12 cellular contexts compared by ENCODE assay signal in genomic region chr15:75720297-75720696, GRCh38. TPM values are rescaled to one million over a fixed set of nuclear protein-coding genes. Genes with fewer than 3 reads are reported as not detected.
DNase-seq lines count a peak whose midpoint lies in the region; ATAC-seq and TF ChIP-seq lines count a peak whose summit lies in the region.
"Had no signal": no experiment of that assay in that cellular context is flagged by ENCODE, and none has a peak within 500 bp of the region (broad histone marks: within the 10 kb centered on the region; RNA-seq: fewer than 3 reads in every experiment).

No MANE protein-coding gene starts in this region.

- intact Hi-C loops in Right ventricle myocardium superior (cut with DNase I), result no loop called here
- intact Hi-C loops in left cardiac atrium (cut with DNase I), result loop anchor here in 1 of 2 donors (5.0 kb wide), 1 partner anchor 38 kb away; no protein-coding TSS in a partner anchor
- intact Hi-C loops in HCT116 (cut with micrococcal nuclease), result loop anchor here (10.0 kb wide), 1 partner anchor 415 kb away; no protein-coding TSS in a partner anchor
- intact Hi-C loops in sigmoid colon (cut with DNase I), result no loop called here

- H3K4me2 ChIP-seq in HCT116 (ENCODE audit: low read length), result peak overlapping the region; percentile 38; the same call in 1 of the 2 replicates

- H3K4me1 ChIP-seq in HCT116 (ENCODE audit: control insufficient read depth in 1 of 2, insufficient read depth in 2 of 2, low read length in 2 of 2), result peaks cover 13 to 38% of the 10 kb centered on the region in 2 experiments; a peak in 3 of 4 replicates
- peaks cover 0 to 75% (median 62%) of the 10 kb centered on the region in 4 donors for H3K4me1 ChIP-seq in sigmoid colon

- H4K20me1 ChIP-seq in HCT116 (ENCODE audit: insufficient read depth), result no peaks in the 10 kb centered on the region

- BruUV-seq in HCT116 (replicated peaks; lab: Mats Ljungman, UMichigan), result no TSS peak

- RAD21 ChIA-PET in HCT116 (lab: Charles Lee; ENCODE audit: low non-redundant PET in 1 of 2, low total read pairs in 2 of 2, uncharacterized antibody in 2 of 2, unreplicated experiment in 2 of 2), result no interaction called here

- POLR2A ChIA-PET in HCT116 (lab: Charles Lee), result no interaction called here

- peak; percentile 20 for DNase-seq in Right ventricle myocardium superior
- no peak for DNase-seq in left cardiac atrium
- no peak for DNase-seq in HCT116 (ENCODE audit: low read depth, low spot score)
- DNase-seq in epithelial cell of esophagus (ENCODE audit: low read depth), result peak; percentile 32
- DNase-seq in sigmoid colon, result no peak
- DNase-seq in NCI-H2171 (lab: John Stamatoyannopoulos, UW), result no peak
- no peak for DNase-seq in pons (ENCODE audit: low spot score)
- DNase-seq: CD4-positive, alpha-beta memory T cell; HCEC 1CT had no signal

- no peaks in the 10 kb centered on the region for H3K9me3 ChIP-seq in HCT116 (ENCODE audit: control insufficient read depth in 1 of 2, insufficient read depth in 1 of 2, low read depth in 1 of 2, low read length in 2 of 2)
- H3K9me3 ChIP-seq in sigmoid colon, result no peaks in the 10 kb centered on the region

- H3K79me2 ChIP-seq in HCT116 (ENCODE audit: insufficient read depth, low read length), result no peaks in the 10 kb centered on the region

- 59 to 87% methylated on average over 7 of the region's 7 CpGs for WGBS in sigmoid colon, 2 donors

- no peak overlapping the region for H3K4me3 ChIP-seq in HCT116 (replicated peaks in 1 of 2; ENCODE audit: low read depth in 1 of 2, low read length in 2 of 2)
- H3K4me3 ChIP-seq in epithelial cell of esophagus (ENCODE audit: low read length), result no peak overlapping the region
- no peak overlapping the region for H3K4me3 ChIP-seq in sigmoid colon

- no peaks in the 10 kb centered on the region for H3K27me3 ChIP-seq in HCT116 (ENCODE audit: insufficient read depth, low read length)
- no peaks in the 10 kb centered on the region for H3K27me3 ChIP-seq in sigmoid colon

- CTCF ChIA-PET in HCT116 (lab: Charles Lee), result no interaction called here

- no peak overlapping the region for H2AFZ ChIP-seq in HCT116 (ENCODE audit: low read depth, low read length, poor library complexity, severe bottlenecking)

- H3K9me2 ChIP-seq in HCT116 (ENCODE audit: insufficient read depth), result no peaks in the 10 kb centered on the region

- H3K36me3 ChIP-seq in HCT116 (ENCODE audit: control insufficient read depth in 1 of 2, insufficient read depth in 2 of 2, low read length in 2 of 2) (no peaks in the 10 kb centered on the region), sigmoid colon (no peaks in the 10 kb centered on the region)

- no peak for TF ChIP-seq EP300 in sigmoid colon (IDR thresholded peaks at IDR 0.05)

- no peak overlapping the region for H3K27ac ChIP-seq in HCT116 (ENCODE audit: low read depth, low read length)
- H3K27ac ChIP-seq in sigmoid colon, result peak overlapping the region; percentile 10 to 92 (median 72)
- H3K27ac ChIP-seq: 22Rv1, C4-2B had no signal

- no peak overlapping the region for H3K9ac ChIP-seq in HCT116 (ENCODE audit: low read length)

- TF ChIP-seq CTCF in HCT116 (IDR thresholded peaks at IDR 0.05 in 2 of 3, conservative IDR thresholded peaks at IDR 0.05 in 1 of 3; ENCODE audit: borderline replicate concordance in 1 of 3, insufficient read depth in 1 of 3, low read depth in 2 of 3, low read length in 2 of 3) (no peak), epithelial cell of esophagus (IDR thresholded peaks at IDR 0.05; ENCODE audit: insufficient read depth, low read depth, low read length, missing control alignments) (no peak), sigmoid colon (IDR thresholded peaks at IDR 0.05) (no peak)

- ATAC-seq in Right ventricle myocardium superior (ENCODE audit: poor library complexity) (no peak), left cardiac atrium (no peak), HCT116 (no peak), GM18505 (IDR thresholded peaks at IDR 0.05; ENCODE audit: unreplicated experiment) (no peak)

- TF ChIP-seq POLR2A in HCT116 (IDR thresholded peaks at IDR 0.05; ENCODE audit: borderline replicate concordance, extremely low read depth, insufficient read depth, insufficient read length), result no peak
- TF ChIP-seq POLR2A in sigmoid colon (IDR thresholded peaks at IDR 0.05), result no peak
- TF ChIP-seq POLR2A in GM18505 (IDR thresholded peaks at IDR 0.05; ENCODE audit: borderline replicate concordance, extremely low read depth, insufficient read depth, insufficient read length), result no peak

- TF ChIP-seq RAD21 in HCT116 (IDR thresholded peaks at IDR 0.05; ENCODE audit: low read depth), result no peak

TF ChIP-seq in HCT116, 20 proteins besides CTCF, POLR2A, EP300 and RAD21:
- TF ChIP-seq TCF7L2 (IDR thresholded peaks at IDR 0.05; ENCODE audit: borderline replicate concordance, extremely low read depth, insufficient read depth, insufficient read length) (no peak), EGR1 (IDR thresholded peaks at IDR 0.05; ENCODE audit: low read depth) (no peak), YY1 (IDR thresholded peaks at IDR 0.05; ENCODE audit: extremely low read depth, insufficient replicate concordance, low read depth, low read length) (no peak), REST (IDR thresholded peaks at IDR 0.05; ENCODE audit: low read depth) (no peak), ELF1 (IDR thresholded peaks at IDR 0.05; ENCODE audit: borderline replicate concordance, low read depth) (no peak), EZH2 (IDR thresholded peaks at IDR 0.05) (no peak), ZFX (IDR thresholded peaks at IDR 0.05) (no peak)

RNA-seq across cellular contexts. Expression of gene CSPG4, which starts 7.6 kb away (rescaled TPM):
- total RNA-seq in Right ventricle myocardium superior (5.2 TPM), left cardiac atrium (10 to 100 TPM; 16.8 to 27.6 TPM), HCT116 (2021; ENCODE audit: unreplicated experiment) (18.1 TPM), sigmoid colon (100 to 1,000 TPM in 2 of 4 donors, 10 to 100 TPM in 2; 45.7 to 151 (median 93.9) TPM)
- 17.8 and 20.2 TPM in 2 replicates for polyA plus RNA-seq in HCT116 (2012)
- polyA plus RNA-seq in sigmoid colon, result 1 to 10 TPM in 1 of 3 donors, under 1 TPM in 2; 0.23 to 8.4 (median 0.60) TPM
- total RNA-seq: CD4-positive, alpha-beta memory T cell had no signal
- polyA plus RNA-seq: CD4-positive, alpha-beta memory T cell had no signal

Comparison
In these comparisons a context has a peak if more than half of its experiments do, and no peak if none do; other contexts are left out.
1. DNase-seq: peak in Right ventricle myocardium superior (single experiment) and epithelial cell of esophagus (single experiment); none in left cardiac atrium (single experiment), HCT116 (single experiment), sigmoid colon (single experiment), NCI-H2171 (single experiment) and pons (single experiment).